Comparison of ENCODE assay signal across 3 cellular contexts in genomic region chr20:4229415-4229814, GRCh38.
TF ChIP-seq lines count a peak whose summit lies in the region.

No MANE protein-coding gene starts in this region.

TF ChIP-seq in HepG2, 621 proteins besides CTCF, POLR2A, EP300 and RAD21:
- TF ChIP-seq CREB1 (IDR thresholded peaks at IDR 0.05) (peak; percentile 27; the same call in 1 of the 2 replicates), CREB1 (CRISPR knock-in tag; IDR thresholded peaks at IDR 0.05) (no peak), ZNF567 (CRISPR knock-in tag; IDR thresholded peaks at IDR 0.05; ENCODE audit: borderline replicate concordance) (no peak), ZNF512 (CRISPR knock-in tag; IDR thresholded peaks at IDR 0.05) (no peak), ETS1 (CRISPR knock-in tag; IDR thresholded peaks at IDR 0.05) (no peak), RNF2 (conservative IDR thresholded peaks at IDR 0.05; ENCODE audit: low read depth) (no peak), ZMYM3 (CRISPR knock-in tag; IDR thresholded peaks at IDR 0.05) (peak; percentile 67; the same call in 1 of the 2 replicates), ZNF354B (CRISPR knock-in tag; IDR thresholded peaks at IDR 0.05) (no peak), SMAD9 (CRISPR knock-in tag; IDR thresholded peaks at IDR 0.05) (no peak), BORCS8-MEF2B (CRISPR knock-in tag; IDR thresholded peaks at IDR 0.05) (no peak), SOX5 (CRISPR knock-in tag; IDR thresholded peaks at IDR 0.05; ENCODE audit: borderline replicate concordance) (no peak), ZNF431 (CRISPR knock-in tag; IDR thresholded peaks at IDR 0.05; ENCODE audit: borderline replicate concordance, low read depth) (no peak), SRSF9 (IDR thresholded peaks at IDR 0.05; ENCODE audit: borderline replicate concordance, insufficient read depth, low read depth, low read length, poor library complexity, severe bottlenecking) (no peak), ZNF101 (CRISPR knock-in tag; IDR thresholded peaks at IDR 0.05; ENCODE audit: borderline replicate concordance, low read depth) (no peak), NFE2L2 (IDR thresholded peaks at IDR 0.05; ENCODE audit: low read length) (no peak), MTA3 (CRISPR knock-in tag; IDR thresholded peaks at IDR 0.05) (no peak), GABPB1 (CRISPR knock-in tag; IDR thresholded peaks at IDR 0.05) (no peak), ZNF235 (CRISPR knock-in tag; IDR thresholded peaks at IDR 0.05; ENCODE audit: borderline replicate concordance) (no peak), KDM1A (CRISPR knock-in tag; IDR thresholded peaks at IDR 0.05) (peak; percentile 60; the same call in 1 of the 2 replicates), ZSCAN21 (CRISPR knock-in tag; IDR thresholded peaks at IDR 0.05; ENCODE audit: borderline replicate concordance) (no peak), ZNF619 (CRISPR knock-in tag; IDR thresholded peaks at IDR 0.05) (no peak)

TF ChIP-seq in IMR-90, 13 proteins besides CTCF, POLR2A, EP300 and RAD21:
- TF ChIP-seq MAFK (IDR thresholded peaks at IDR 0.05; ENCODE audit: low read depth, low read length) (no peak), ELK1 (IDR thresholded peaks at IDR 0.05; ENCODE audit: borderline replicate concordance, low read depth, low read length) (no peak), RFX5 (IDR thresholded peaks at IDR 0.05; ENCODE audit: low read depth, low read length) (no peak), CHD1 (IDR thresholded peaks at IDR 0.05; ENCODE audit: low read depth, low read length) (no peak), BHLHE40 (IDR thresholded peaks at IDR 0.05; ENCODE audit: low read depth, low read length) (no peak), CEBPB (IDR thresholded peaks at IDR 0.05; ENCODE audit: low read depth, low read length) (no peak), NFE2L2 (IDR thresholded peaks at IDR 0.05; ENCODE audit: low read depth, low read length) (no peak)

TF ChIP-seq in GM23338, 12 proteins besides CTCF, POLR2A, EP300 and RAD21:
- no peak for TF ChIP-seq JUNB (IDR thresholded peaks at IDR 0.05; ENCODE audit: unreplicated experiment)
- no peak for TF ChIP-seq EZH2phosphoT487 (IDR thresholded peaks at IDR 0.05; ENCODE audit: unreplicated experiment)
- TF ChIP-seq EZH2 (IDR thresholded peaks at IDR 0.05; ENCODE audit: low read depth, unreplicated experiment) = no peak
- TF ChIP-seq ZNF114 (CRISPR knock-in tag; IDR thresholded peaks at IDR 0.05) = no peak
- TF ChIP-seq ETS1 (IDR thresholded peaks at IDR 0.05) = no peak
